19 cellular contexts compared by ENCODE assay signal in the genomic region with DNA sequence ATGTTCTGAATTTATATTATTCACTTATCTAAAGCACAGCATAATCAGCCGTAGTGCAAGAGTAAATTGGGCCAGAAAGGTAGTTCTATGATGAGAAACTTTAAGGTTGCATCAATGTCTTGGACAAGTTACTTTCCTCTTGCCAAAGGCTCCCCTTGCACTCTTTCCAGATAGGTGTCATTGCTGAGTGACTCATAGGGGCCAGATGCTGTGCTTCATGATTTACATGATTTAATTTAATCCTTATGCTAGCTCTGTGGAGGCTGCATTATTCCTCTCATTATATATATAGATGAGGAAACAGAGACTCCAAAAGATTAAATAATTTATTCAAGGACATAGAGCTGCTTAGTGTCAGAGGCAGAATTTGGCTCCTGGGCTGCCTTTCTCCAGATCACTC. TPM values are rescaled to one million over a fixed set of nuclear protein-coding genes. Genes with fewer than 3 reads are reported as not detected.
DNase-seq lines count a peak whose midpoint lies in the region; ATAC-seq and TF ChIP-seq lines count a peak whose summit lies in the region.
"Had no signal": no experiment of that assay in that cellular context is flagged by ENCODE, and none has a peak within 500 bp of the region (broad histone marks: within the 10 kb centered on the region; RNA-seq: fewer than 3 reads in every experiment).

No MANE protein-coding gene starts in this region.

- peaks cover 35 to 49% of the 10 kb centered on the region in 2 donors for H3K27me3 Mint-ChIP-seq in effector memory CD8-positive, alpha-beta T cell
- peaks cover 62% of the 10 kb centered on the region for H3K27me3 Mint-ChIP-seq in stimulated activated naive CD8-positive, alpha-beta T cell treated with anti-CD3 and anti-CD28 coated beads, Interleukin-15, amount 100 ng/mL, for 72 hours

- peaks cover 0 to 16% of the 10 kb centered on the region in 2 donors for H3K4me1 ChIP-seq in left lung

- peak overlapping the region; percentile 6 to 39 for H3K27ac ChIP-seq in left lung

- no peak overlapping the region for H3K4me3 ChIP-seq in choroid plexus epithelial cell (ENCODE audit: low read depth, low read length)
- no peak overlapping the region for H3K4me3 ChIP-seq in left lung
- H3K4me3 ChIP-seq: upper lobe of right lung had no signal

- no peak overlapping the region for H3K4me3 Mint-ChIP-seq in effector memory CD8-positive, alpha-beta T cell
- H3K4me3 Mint-ChIP-seq in stimulated activated naive CD8-positive, alpha-beta T cell treated with anti-CD3 and anti-CD28 coated beads, Interleukin-15, amount 100 ng/mL, for 72 hours, result no peak overlapping the region
- H3K4me3 Mint-ChIP-seq: activated naive CD8-positive, alpha-beta T cell treated with anti-CD3 and anti-CD28 coated beads, Interleukin-2, amount 10 ng/mL, durations not matched to agents 7 days and 5 days; B cell; natural killer cell treated with Interleukin-12 subunit alpha and Interleukin-12 subunit beta and Interleukin-15 and Interleukin-18, amount 100 ng/mL, for 72 hours had no signal

- no peaks in the 10 kb centered on the region for H3K36me3 ChIP-seq in left lung
- H3K36me3 ChIP-seq: upper lobe of right lung had no signal

- peaks cover 0 to 26% of the 10 kb centered on the region in 2 donors for H3K27me3 ChIP-seq in left lung
- H3K27me3 ChIP-seq: upper lobe of right lung had no signal

- no peaks in the 10 kb centered on the region for H3K4me1 Mint-ChIP-seq in effector memory CD8-positive, alpha-beta T cell (ENCODE audit: low read depth in 2 of 2)
- no peaks in the 10 kb centered on the region for H3K4me1 Mint-ChIP-seq in stimulated activated naive CD8-positive, alpha-beta T cell treated with anti-CD3 and anti-CD28 coated beads, Interleukin-15, amount 100 ng/mL, for 72 hours
- H3K4me1 Mint-ChIP-seq: activated naive CD8-positive, alpha-beta T cell treated with anti-CD3 and anti-CD28 coated beads, Interleukin-2, amount 10 ng/mL, durations not matched to agents 7 days and 5 days had no signal

- DNase-seq in Caki2 (ENCODE audit: low read depth), result peak; percentile 43
- DNase-seq in NCI-H446 treated with DMSO at 0.1 percent for 48 hours (lab: John Stamatoyannopoulos, UW), result peak; percentile 76
- peak; percentile 16 for DNase-seq in choroid plexus epithelial cell (ENCODE audit: low read depth)
- no peak for DNase-seq in left lung
- DNase-seq in effector memory CD8-positive, alpha-beta T cell, result no peak
- no peak for DNase-seq in NCI-H1930 (lab: John Stamatoyannopoulos, UW)
- DNase-seq in stimulated activated naive CD8-positive, alpha-beta T cell treated with anti-CD3 and anti-CD28 coated beads, Interleukin-15, amount 100 ng/mL, for 72 hours, result no peak
- no peak for DNase-seq in medulla oblongata (ENCODE audit: extremely low spot score)
- DNase-seq: activated naive CD8-positive, alpha-beta T cell treated with anti-CD3 and anti-CD28 coated beads, Interleukin-2, amount 10 ng/mL, durations not matched to agents 7 days and 5 days; foreskin melanocyte; left colon; NCI-H1092 treated with DMSO at 0.1 percent for 48 hours; NCI-H345; stimulated activated CD4-positive, alpha-beta T cell treated with anti-CD3 and anti-CD28 coated beads, Interleukin-4, amount 100 ng/mL, for 1 hour; upper lobe of right lung had no signal

- H3K9me3 Mint-ChIP-seq in effector memory CD8-positive, alpha-beta T cell, result no peaks in the 10 kb centered on the region
- H3K9me3 Mint-ChIP-seq in stimulated activated naive CD8-positive, alpha-beta T cell treated with anti-CD3 and anti-CD28 coated beads, Interleukin-15, amount 100 ng/mL, for 72 hours, result no peaks in the 10 kb centered on the region
- H3K9me3 Mint-ChIP-seq: activated naive CD8-positive, alpha-beta T cell treated with anti-CD3 and anti-CD28 coated beads, Interleukin-2, amount 10 ng/mL, durations not matched to agents 7 days and 5 days; natural killer cell treated with Interleukin-12 subunit alpha and Interleukin-12 subunit beta and Interleukin-15 and Interleukin-18, amount 100 ng/mL, for 72 hours had no signal

- no peak for ATAC-seq in left lung
- ATAC-seq in effector memory CD8-positive, alpha-beta T cell (replicated peaks), result no peak
- no peak for ATAC-seq in stimulated activated naive CD8-positive, alpha-beta T cell treated with anti-CD3 and anti-CD28 coated beads, Interleukin-15, amount 100 ng/mL, for 72 hours
- ATAC-seq: HepG2, upper lobe of right lung had no signal

- intact Hi-C loops in left lung (cut with DNase I), result no loop called here

- in situ Hi-C loops in Caki2 (cut with HindIII; ENCODE audit: low pct_unique_long_range_greater_than_20kb, low sequenced_read_pairs), result no loop called here

- H3K27ac Mint-ChIP-seq in effector memory CD8-positive, alpha-beta T cell, result no peak overlapping the region
- no peak overlapping the region for H3K27ac Mint-ChIP-seq in stimulated activated naive CD8-positive, alpha-beta T cell treated with anti-CD3 and anti-CD28 coated beads, Interleukin-15, amount 100 ng/mL, for 72 hours
- H3K27ac Mint-ChIP-seq: activated naive CD8-positive, alpha-beta T cell treated with anti-CD3 and anti-CD28 coated beads, Interleukin-2, amount 10 ng/mL, durations not matched to agents 7 days and 5 days; B cell; natural killer cell treated with Interleukin-12 subunit alpha and Interleukin-12 subunit beta and Interleukin-15 and Interleukin-18, amount 100 ng/mL, for 72 hours had no signal

- TF ChIP-seq CTCF in choroid plexus epithelial cell (conservative IDR thresholded peaks at IDR 0.05; ENCODE audit: low read depth, low read length) (no peak), left lung (IDR thresholded peaks at IDR 0.05) (no peak)

- no peaks in the 10 kb centered on the region for H3K36me3 Mint-ChIP-seq in effector memory CD8-positive, alpha-beta T cell (ENCODE audit: insufficient read depth)
- H3K36me3 Mint-ChIP-seq: activated naive CD8-positive, alpha-beta T cell treated with anti-CD3 and anti-CD28 coated beads, Interleukin-2, amount 10 ng/mL, durations not matched to agents 7 days and 5 days; natural killer cell treated with Interleukin-12 subunit alpha and Interleukin-12 subunit beta and Interleukin-15 and Interleukin-18, amount 100 ng/mL, for 72 hours had no signal

- H3K9me3 ChIP-seq in left lung, result no peaks in the 10 kb centered on the region
- H3K9me3 ChIP-seq: upper lobe of right lung had no signal

RNA-seq across cellular contexts. Expression of gene CFAP221, which starts 5.0 kb away (rescaled TPM):
- total RNA-seq in Caki2 (2014; rRNA removed; shearing (Covaris generic); ENCODE audit: low replicate concordance), result 1.6 and 2.4 TPM in 2 replicates
- 10 to 100 TPM; 20.0 to 20.8 TPM for total RNA-seq in left lung
- total RNA-seq: activated naive CD8-positive, alpha-beta T cell treated with anti-CD3 and anti-CD28 coated beads, Interleukin-2, amount 10 ng/mL, durations not matched to agents 7 days and 5 days; B cell; HepG2; left colon; natural killer cell treated with Interleukin-12 subunit alpha and Interleukin-12 subunit beta and Interleukin-15 and Interleukin-18, amount 100 ng/mL, for 72 hours; T-helper 1 cell treated with Interleukin-12 subunit alpha and Interleukin-12 subunit beta and Interleukin-4 antibody, amounts not matched to agents 30 ng/mL and 1 ng/mL, for 36 hours had no signal

RNA-seq across cellular contexts. Expression of gene SCTR, which starts 25.0 kb away (rescaled TPM):
- total RNA-seq in Caki2 (2014; rRNA removed; shearing (Covaris generic); ENCODE audit: low replicate concordance), result not detected in 2 replicates
- 10 to 100 TPM; 10.1 to 13.7 TPM for total RNA-seq in left lung
- total RNA-seq: activated naive CD8-positive, alpha-beta T cell treated with anti-CD3 and anti-CD28 coated beads, Interleukin-2, amount 10 ng/mL, durations not matched to agents 7 days and 5 days; B cell; HepG2; natural killer cell treated with Interleukin-12 subunit alpha and Interleukin-12 subunit beta and Interleukin-15 and Interleukin-18, amount 100 ng/mL, for 72 hours; T-helper 1 cell treated with Interleukin-12 subunit alpha and Interleukin-12 subunit beta and Interleukin-4 antibody, amounts not matched to agents 30 ng/mL and 1 ng/mL, for 36 hours had no signal

Comparison
In these comparisons a context has a peak if more than half of its experiments do, and no peak if none do; other contexts are left out.
1. DNase-seq: peak in Caki2 (single experiment), NCI-H446 treated with DMSO at 0.1 percent for 48 hours (single experiment) and choroid plexus epithelial cell (single experiment); none in left lung (0 of 2), effector memory CD8-positive, alpha-beta T cell (0 of 3), NCI-H1930 (0 of 2), stimulated activated naive CD8-positive, alpha-beta T cell treated with anti-CD3 and anti-CD28 coated beads, Interleukin-15, amount 100 ng/mL, for 72 hours (0 of 2) and medulla oblongata (single experiment).
2. RNA of gene SCTR, which starts 25.0 kb away (total RNA-seq): 10.1 to 13.7 TPM in left lung; not detected in Caki2; every median in the first group is over 10 times any median in the second.